In genomic region chr4:147456706-147457105, GRCh38 we compare ENCODE assay signal across 30 cellular contexts. TPM values are rescaled to one million over a fixed set of nuclear protein-coding genes. Genes with fewer than 3 reads are reported as not detected.
"Had no signal": no experiment of that assay in that cellular context is flagged by ENCODE, and none has a peak within 500 bp of the region (broad histone marks: within the 10 kb centered on the region; RNA-seq: fewer than 3 reads in every experiment).

No MANE protein-coding gene starts in this region.

- H3K4me1 ChIP-seq: ascending aorta, breast epithelium, esophagus squamous epithelium, gastroesophageal sphincter, heart right ventricle had no signal

- H3K4me2 ChIP-seq: hepatocyte had no signal

- DNase-seq: activated CD4-positive, alpha-beta memory T cell treated with anti-CD3 and anti-CD28 coated beads, Interleukin-2, amount 10 ng/mL, durations not matched to agents 7 days and 5 days; activated CD4-positive, alpha-beta T cell treated with anti-CD3 and anti-CD28 coated beads for 1 hour; activated CD4-positive, alpha-beta T cell treated with anti-CD3 and anti-CD28 coated beads for 4 hours; activated CD4-positive, alpha-beta T cell treated with anti-CD3 and anti-CD28 coated beads, Interleukin-2, amount 10 ng/mL, durations not matched to agents 7 days and 5 days; activated CD4-positive, alpha-beta T cell treated with anti-CD3 and anti-CD28 coated beads, Interleukin-2, amount 50 U/mL, for 4 hours; activated CD8-positive, alpha-beta memory T cell treated with anti-CD3 and anti-CD28 coated beads, Interleukin-2, amount 50 U/mL, for 48 hours; activated gamma-delta T cell; activated naive CD4-positive, alpha-beta T cell; activated naive CD4-positive, alpha-beta T cell treated with anti-CD3 and anti-CD28 coated beads, Interleukin-2, amount 10 ng/mL, durations not matched to agents 7 days and 5 days; activated naive CD8-positive, alpha-beta T cell treated with anti-CD3 and anti-CD28 coated beads, Interleukin-2, amount 10 ng/mL, durations not matched to agents 7 days and 5 days; activated T-cell treated with anti-CD3 and anti-CD28 coated beads for 4 hours; activated T-cell treated with anti-CD3 and anti-CD28 coated beads, Interleukin-2, amount 50 U/mL, for 24 hours; activated T-cell treated with anti-CD3 and anti-CD28 coated beads, Interleukin-2, amount 50 U/mL, for 72 hours; dorsolateral prefrontal cortex; effector memory CD4-positive, alpha-beta T cell; endodermal cell; esophagus squamous epithelium; foreskin melanocyte; heart right ventricle; T-helper 17 cell; T1000 had no signal

- H2AFZ ChIP-seq: hepatocyte had no signal

- H3K27ac ChIP-seq: ascending aorta, breast epithelium, coronary artery, dorsolateral prefrontal cortex, epithelial cell of prostate, esophagus squamous epithelium, gastroesophageal sphincter, heart right ventricle, hepatocyte, VCaP had no signal

- H3K9me3 ChIP-seq: ascending aorta, breast epithelium, esophagus squamous epithelium, gastroesophageal sphincter, heart right ventricle had no signal

- H3K79me2 ChIP-seq: hepatocyte had no signal

- ATAC-seq: activated naive CD4-positive, alpha-beta T cell treated with anti-CD3 and anti-CD28 coated beads, Interleukin-2, amount 50 U/mL, for 72 hours; activated T-cell treated with anti-CD3 and anti-CD28 coated beads, Interleukin-2, amount 50 U/mL, for 72 hours; gastroesophageal sphincter; heart right ventricle; T-helper 17 cell; WTC11 had no signal

- H3K27me3 ChIP-seq: ascending aorta, breast epithelium, dorsolateral prefrontal cortex, esophagus squamous epithelium, gastroesophageal sphincter, heart right ventricle, hepatocyte had no signal

- H3K4me3 ChIP-seq: ascending aorta, breast epithelium, coronary artery, dorsolateral prefrontal cortex, esophagus squamous epithelium, gastroesophageal sphincter, heart right ventricle, hepatocyte had no signal

- H3K36me3 ChIP-seq: ascending aorta, breast epithelium, esophagus squamous epithelium, gastroesophageal sphincter, heart right ventricle had no signal

RNA-seq across cellular contexts. Expression of gene EDNRA, which starts 24.2 kb away (rescaled TPM):
- total RNA-seq: activated CD4-positive, alpha-beta memory T cell treated with anti-CD3 and anti-CD28 coated beads, Interleukin-2, amount 10 ng/mL, durations not matched to agents 7 days and 5 days; activated CD4-positive, alpha-beta T cell treated with anti-CD3 and anti-CD28 coated beads, Interleukin-2, amount 10 ng/mL, durations not matched to agents 7 days and 5 days; activated naive CD8-positive, alpha-beta T cell treated with anti-CD3 and anti-CD28 coated beads, Interleukin-2, amount 10 ng/mL, durations not matched to agents 7 days and 5 days; T-helper 17 cell had no signal
